In the genomic region with DNA sequence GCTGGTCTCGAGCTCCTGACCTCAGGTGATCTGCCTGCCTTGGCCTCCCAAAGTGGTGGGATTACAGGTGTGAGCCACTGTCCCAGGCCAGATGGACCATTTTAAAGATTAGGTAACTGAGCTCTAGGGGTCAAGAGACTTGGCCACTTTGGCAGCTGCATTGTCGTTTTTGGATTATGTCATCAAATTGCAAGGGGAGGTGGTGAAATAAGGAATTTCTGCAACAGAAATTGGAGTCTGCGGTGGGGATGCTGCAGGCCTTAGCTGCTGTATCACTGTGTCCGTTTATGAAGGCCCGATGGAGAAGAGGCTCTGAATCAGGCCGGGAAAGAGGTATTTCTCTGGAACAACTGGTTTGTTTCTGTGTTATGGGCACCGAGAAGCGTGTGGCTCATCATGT, we compare ENCODE assay signal across 17 cellular contexts. TPM values are rescaled to one million over a fixed set of nuclear protein-coding genes. Genes with fewer than 3 reads are reported as not detected.
DNase-seq lines count a peak whose midpoint lies in the region; ATAC-seq lines count a peak whose summit lies in the region.
"Had no signal": no experiment of that assay in that cellular context is flagged by ENCODE, and none has a peak within 500 bp of the region (broad histone marks: within the 10 kb centered on the region; RNA-seq: fewer than 3 reads in every experiment).

No MANE protein-coding gene starts in this region.

- peak overlapping the region; percentile 47 for H3K27ac Mint-ChIP-seq in activated naive CD4-positive, alpha-beta T cell treated with anti-CD3 and anti-CD28 coated beads, Interleukin-2, amount 10 ng/mL, durations not matched to agents 7 days and 5 days
- no peak overlapping the region for H3K27ac Mint-ChIP-seq in activated naive CD4-positive, alpha-beta T cell treated with anti-CD3 and anti-CD28 coated beads, Interleukin-2, amount 50 U/mL, for 72 hours
- peak overlapping the region in 2 of 3 donors; percentile 29 to 73 for H3K27ac Mint-ChIP-seq in IgD-negative memory B cell
- peak overlapping the region; percentile 84 for H3K27ac Mint-ChIP-seq in activated T-helper 17 cell treated with anti-CD3 and anti-CD28 coated beads, Interleukin-2, amount 50 U/mL, for 72 hours
- H3K27ac Mint-ChIP-seq: stimulated activated naive CD8-positive, alpha-beta T cell treated with anti-CD3 and anti-CD28 coated beads, Interleukin-15, amount 100 ng/mL, for 72 hours had no signal

- CTCF ChIA-PET in activated naive CD4-positive, alpha-beta T cell treated with anti-CD3 and anti-CD28 coated beads, Interleukin-2, amount 10 ng/mL, durations not matched to agents 7 days and 5 days (lab: Charles Lee) = interaction anchor here (0.9 to 1.5 kb wide), 6 partner anchors 9 to 94 kb away, joined by 3 to 4 read pairs (median 3); no protein-coding TSS in a partner anchor

- intact Hi-C loops in posterior vena cava (cut with DNase I) = no loop called here

- no peak for ATAC-seq in activated naive CD4-positive, alpha-beta T cell treated with anti-CD3 and anti-CD28 coated beads, Interleukin-2, amount 50 U/mL, for 72 hours
- no peak for ATAC-seq in activated T-helper 17 cell treated with anti-CD3 and anti-CD28 coated beads, Interleukin-2, amount 50 U/mL, for 72 hours (replicated peaks)
- ATAC-seq in HG02884 (IDR thresholded peaks at IDR 0.05; ENCODE audit: unreplicated experiment) (no peak), GM18873 (IDR thresholded peaks at IDR 0.05; ENCODE audit: low FRiP score, unreplicated experiment) (no peak)
- ATAC-seq: left lung; mucosa of descending colon; stimulated activated naive CD8-positive, alpha-beta T cell treated with anti-CD3 and anti-CD28 coated beads, Interleukin-15, amount 100 ng/mL, for 72 hours had no signal

- H3K9me3 Mint-ChIP-seq in activated naive CD4-positive, alpha-beta T cell treated with anti-CD3 and anti-CD28 coated beads, Interleukin-2, amount 10 ng/mL, durations not matched to agents 7 days and 5 days = no peaks in the 10 kb centered on the region
- H3K9me3 Mint-ChIP-seq in activated naive CD4-positive, alpha-beta T cell treated with anti-CD3 and anti-CD28 coated beads, Interleukin-2, amount 50 U/mL, for 72 hours = peaks cover 0 to 2% of the 10 kb centered on the region in 2 donors
- H3K9me3 Mint-ChIP-seq in IgD-negative memory B cell = no peaks in the 10 kb centered on the region
- H3K9me3 Mint-ChIP-seq in activated T-helper 17 cell treated with anti-CD3 and anti-CD28 coated beads, Interleukin-2, amount 50 U/mL, for 72 hours = peaks cover 3% of the 10 kb centered on the region
- H3K9me3 Mint-ChIP-seq: stimulated activated naive CD8-positive, alpha-beta T cell treated with anti-CD3 and anti-CD28 coated beads, Interleukin-15, amount 100 ng/mL, for 72 hours had no signal

- H3K36me3 Mint-ChIP-seq in activated naive CD4-positive, alpha-beta T cell treated with anti-CD3 and anti-CD28 coated beads, Interleukin-2, amount 10 ng/mL, durations not matched to agents 7 days and 5 days = peaks cover 36% of the 10 kb centered on the region
- H3K36me3 Mint-ChIP-seq in activated naive CD4-positive, alpha-beta T cell treated with anti-CD3 and anti-CD28 coated beads, Interleukin-2, amount 50 U/mL, for 72 hours = peaks cover 0 to 20% of the 10 kb centered on the region in 2 donors
- peaks cover 2% of the 10 kb centered on the region for H3K36me3 Mint-ChIP-seq in IgD-negative memory B cell
- H3K36me3 Mint-ChIP-seq in activated T-helper 17 cell treated with anti-CD3 and anti-CD28 coated beads, Interleukin-2, amount 50 U/mL, for 72 hours (ENCODE audit: low read depth) = peaks cover 35% of the 10 kb centered on the region

- no peak overlapping the region for H3K4me3 Mint-ChIP-seq in activated naive CD4-positive, alpha-beta T cell treated with anti-CD3 and anti-CD28 coated beads, Interleukin-2, amount 10 ng/mL, durations not matched to agents 7 days and 5 days
- H3K4me3 Mint-ChIP-seq in IgD-negative memory B cell = peak overlapping the region in 1 of 4 donors; percentile 65
- peak overlapping the region; percentile 64 for H3K4me3 Mint-ChIP-seq in activated T-helper 17 cell treated with anti-CD3 and anti-CD28 coated beads, Interleukin-2, amount 50 U/mL, for 72 hours
- H3K4me3 Mint-ChIP-seq: stimulated activated naive CD8-positive, alpha-beta T cell treated with anti-CD3 and anti-CD28 coated beads, Interleukin-15, amount 100 ng/mL, for 72 hours had no signal

- no peak for DNase-seq in activated naive CD4-positive, alpha-beta T cell treated with anti-CD3 and anti-CD28 coated beads, Interleukin-2, amount 10 ng/mL, durations not matched to agents 7 days and 5 days
- no peak for DNase-seq in activated naive CD4-positive, alpha-beta T cell treated with anti-CD3 and anti-CD28 coated beads, Interleukin-2, amount 50 U/mL, for 72 hours (ENCODE audit: low spot score in 2 of 2)
- DNase-seq in posterior vena cava (ENCODE audit: low spot score) (peak; percentile 41), foreskin melanocyte (no peak)
- DNase-seq: activated T-cell treated with anti-CD3 and anti-CD28 coated beads for 4 hours; dermis blood vessel endothelial cell; left lung; MG63; mucosa of descending colon; NCI-H146; stimulated activated CD4-positive, alpha-beta T cell treated with anti-CD3 and anti-CD28 coated beads, Interleukin-4, amount 100 ng/mL, for 24 hours; stimulated activated naive CD8-positive, alpha-beta T cell treated with anti-CD3 and anti-CD28 coated beads, Interleukin-15, amount 100 ng/mL, for 72 hours; transverse colon had no signal

- no peaks in the 10 kb centered on the region for H3K27me3 Mint-ChIP-seq in activated naive CD4-positive, alpha-beta T cell treated with anti-CD3 and anti-CD28 coated beads, Interleukin-2, amount 10 ng/mL, durations not matched to agents 7 days and 5 days
- H3K27me3 Mint-ChIP-seq in IgD-negative memory B cell = peaks cover 1% of the 10 kb centered on the region
- H3K27me3 Mint-ChIP-seq in activated T-helper 17 cell treated with anti-CD3 and anti-CD28 coated beads, Interleukin-2, amount 50 U/mL, for 72 hours = no peaks in the 10 kb centered on the region
- H3K27me3 Mint-ChIP-seq: stimulated activated naive CD8-positive, alpha-beta T cell treated with anti-CD3 and anti-CD28 coated beads, Interleukin-15, amount 100 ng/mL, for 72 hours had no signal

- H3K4me1 Mint-ChIP-seq in activated naive CD4-positive, alpha-beta T cell treated with anti-CD3 and anti-CD28 coated beads, Interleukin-2, amount 10 ng/mL, durations not matched to agents 7 days and 5 days = peaks cover 89% of the 10 kb centered on the region
- peaks cover 42 to 49% (median 47%) of the 10 kb centered on the region in 3 donors for H3K4me1 Mint-ChIP-seq in IgD-negative memory B cell
- H3K4me1 Mint-ChIP-seq in activated T-helper 17 cell treated with anti-CD3 and anti-CD28 coated beads, Interleukin-2, amount 50 U/mL, for 72 hours = peaks cover 65% of the 10 kb centered on the region

RNA-seq across cellular contexts. Expression of a gene that starts 34.6 kb away (rescaled TPM):
- total RNA-seq in activated naive CD4-positive, alpha-beta T cell treated with anti-CD3 and anti-CD28 coated beads, Interleukin-2, amount 50 U/mL, for 72 hours = 10 to 100 TPM; 23.6 to 26.5 TPM
- 8.1 TPM for polyA plus RNA-seq in IgD-negative memory B cell
- total RNA-seq in activated T-helper 17 cell treated with anti-CD3 and anti-CD28 coated beads, Interleukin-2, amount 50 U/mL, for 72 hours = 10 to 100 TPM; 36.1 to 52.8 TPM
- 10 to 100 TPM; 17.4 to 19.7 TPM for total RNA-seq in posterior vena cava

Comparison
In these comparisons a context has a peak if more than half of its experiments do, and no peak if none do; other contexts are left out.
1. H3K27ac Mint-ChIP-seq: peak in activated naive CD4-positive, alpha-beta T cell treated with anti-CD3 and anti-CD28 coated beads, Interleukin-2, amount 10 ng/mL, durations not matched to agents 7 days and 5 days (single experiment), IgD-negative memory B cell (2 of 3) and activated T-helper 17 cell treated with anti-CD3 and anti-CD28 coated beads, Interleukin-2, amount 50 U/mL, for 72 hours (single experiment); none in activated naive CD4-positive, alpha-beta T cell treated with anti-CD3 and anti-CD28 coated beads, Interleukin-2, amount 50 U/mL, for 72 hours (0 of 2).